Comparison of ENCODE assay signal across 9 cellular contexts in the genomic region with DNA sequence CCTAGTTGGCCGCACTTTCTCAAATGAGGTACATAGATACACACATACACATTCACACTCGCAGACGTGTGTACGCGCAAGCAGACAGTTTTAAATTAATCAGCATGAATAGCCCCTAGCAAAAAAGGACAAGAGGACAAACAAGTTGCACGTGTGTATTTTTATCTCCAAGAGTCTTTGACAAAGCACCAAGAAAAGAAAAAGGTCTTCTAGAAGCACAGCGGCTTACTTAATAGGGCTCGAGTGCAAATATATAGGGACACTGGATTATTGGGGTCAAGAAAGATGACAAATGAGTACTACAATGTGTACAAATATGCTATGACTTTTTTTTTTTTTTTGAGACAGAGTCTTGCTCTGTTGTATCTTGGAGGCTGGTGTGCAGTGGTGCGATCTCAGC. TPM values are rescaled to one million over a fixed set of nuclear protein-coding genes. Genes with fewer than 3 reads are reported as not detected.
A peak's percentile ranks its signal among the peaks of the same experiment; 100 is the strongest.
DNase-seq lines count a peak whose midpoint lies in the region; ATAC-seq, FAIRE-seq and TF ChIP-seq lines count a peak whose summit lies in the region.
"Had no signal": no experiment of that assay in that cellular context is flagged by ENCODE, and none has a peak within 500 bp of the region (broad histone marks: within the 10 kb centered on the region; RNA-seq: fewer than 3 reads in every experiment).

No MANE protein-coding gene starts in this region.

- DNase-seq in D721Med (ENCODE audit: insufficient read length, low spot score) (no peak), choroid plexus epithelial cell (ENCODE audit: low read depth) (no peak), trophoblast cell (no peak), GM20000 (ENCODE audit: low spot score) (no peak), SKM-1 (lab: John Stamatoyannopoulos, UW; ENCODE audit: unreplicated experiment) (no peak), SJCRH30 (no peak)
- DNase-seq: NCI-H2029 had no signal

- 0 out of 2 replicates have a peak, but pooled peaks cover 6% of the 10 kb centered on the region for H4K20me1 ChIP-seq in KMS-11 (ENCODE audit: insufficient read depth)

- no peak overlapping the region for H2BK5ac ChIP-seq in trophoblast cell (ENCODE audit: low read depth, low read length, poor library complexity)

- H3K4me3 ChIP-seq in KMS-11 (IDR thresholded peaks at IDR 0.05; ENCODE audit: insufficient read depth, low read depth, low read length) (no peak overlapping the region), choroid plexus epithelial cell (ENCODE audit: low read depth, low read length) (peak overlapping the region; percentile 60), trophoblast cell (ENCODE audit: low read depth, low read length) (no peak overlapping the region), SJCRH30 (no peak overlapping the region)

- no peak overlapping the region for H3K18ac ChIP-seq in trophoblast cell (ENCODE audit: low read length)

- H3K27me3 ChIP-seq in KMS-11 (ENCODE audit: insufficient read depth, low read depth): no peaks in the 10 kb centered on the region
- peaks cover 13% of the 10 kb centered on the region for H3K27me3 ChIP-seq in trophoblast cell (ENCODE audit: insufficient read depth, low read length)
- no peaks in the 10 kb centered on the region for H3K27me3 ChIP-seq in SJCRH30

- H2BK120ac ChIP-seq in trophoblast cell (ENCODE audit: insufficient read depth, low read length, poor library complexity): no peak overlapping the region

- no peak overlapping the region for H4K12ac ChIP-seq in trophoblast cell (ENCODE audit: low read depth, low read length)

- 0 out of 2 replicates have a peak overlapping the region, but pooled peaks have one; percentile 26 for H3K4me2 ChIP-seq in KMS-11
- H3K4me2 ChIP-seq in trophoblast cell (ENCODE audit: low read length): peak overlapping the region; percentile 90

- H3K4me1 ChIP-seq in KMS-11 (ENCODE audit: low read depth, poor library complexity, severe bottlenecking) (peaks cover 33% of the 10 kb centered on the region), trophoblast cell (ENCODE audit: control insufficient read depth in 1 of 2, insufficient read depth in 2 of 2, low read length in 2 of 2) (peaks cover 10 to 15% of the 10 kb centered on the region in 2 experiments), SJCRH30 (no peaks in the 10 kb centered on the region)

- H4K91ac ChIP-seq in trophoblast cell (ENCODE audit: low read depth, low read length): no peak overlapping the region

- H3K4ac ChIP-seq in trophoblast cell (ENCODE audit: low read depth, low read length): no peak overlapping the region

- H3K9me3 ChIP-seq in trophoblast cell (ENCODE audit: insufficient read depth, low read depth, low read length) (peaks cover 4% of the 10 kb centered on the region), SJCRH30 (replicated peaks) (no peaks in the 10 kb centered on the region)

- H2AK5ac ChIP-seq in trophoblast cell (ENCODE audit: low read length): no peak overlapping the region

- H2BK12ac ChIP-seq in trophoblast cell (ENCODE audit: low read length): no peak overlapping the region

- no peak overlapping the region; the same call in 1 of the 2 replicates for H2AFZ ChIP-seq in KMS-11 (ENCODE audit: low read depth)
- no peak overlapping the region for H2AFZ ChIP-seq in trophoblast cell (ENCODE audit: insufficient read depth, low read length, poor library complexity)

- ATAC-seq in HG03280 (IDR thresholded peaks at IDR 0.05; ENCODE audit: unreplicated experiment): no peak

- no peak overlapping the region for H3K23ac ChIP-seq in trophoblast cell (ENCODE audit: low read length)

- H3K14ac ChIP-seq in trophoblast cell (ENCODE audit: low read length): no peak overlapping the region

- peaks cover 4% of the 10 kb centered on the region for H3K79me1 ChIP-seq in trophoblast cell (ENCODE audit: low read length)

- H3K36me3 ChIP-seq in KMS-11 (ENCODE audit: insufficient read depth): no peaks in the 10 kb centered on the region
- H3K36me3 ChIP-seq in trophoblast cell (ENCODE audit: control insufficient read depth in 1 of 2, insufficient read depth in 2 of 2, low read length in 2 of 2): no peaks in the 10 kb centered on the region
- no peaks in the 10 kb centered on the region for H3K36me3 ChIP-seq in SJCRH30

- peak; percentile 92 for FAIRE-seq in D721Med (lab: Jason Lieb, UNC)

- no CpG with 5 or more reads among the region's 9 CpGs for WGBS in trophoblast cell (ENCODE audit: extremely low coverage, insufficient coverage, insufficient read length)

- TF ChIP-seq CTCF in D721Med (IDR thresholded peaks at IDR 0.05; ENCODE audit: insufficient read depth, missing control alignments): no peak
- no peak for TF ChIP-seq CTCF in KMS-11 (conservative IDR thresholded peaks at IDR 0.05; ENCODE audit: low read depth, low read length)
- TF ChIP-seq CTCF in choroid plexus epithelial cell (conservative IDR thresholded peaks at IDR 0.05; ENCODE audit: low read depth, low read length): no peak
- no peak for TF ChIP-seq CTCF in GM20000 (IDR thresholded peaks at IDR 0.05; ENCODE audit: extremely low read depth, missing control alignments)

- H3K9ac ChIP-seq in KMS-11 (no peak overlapping the region), trophoblast cell (ENCODE audit: low read length) (no peak overlapping the region)

- H3K27ac ChIP-seq in KMS-11: no peak overlapping the region
- no peak overlapping the region for H3K27ac ChIP-seq in trophoblast cell (ENCODE audit: low read depth, low read length)
- H3K27ac ChIP-seq in SJCRH30: no peak overlapping the region

- H4K8ac ChIP-seq in trophoblast cell (ENCODE audit: low read depth, low read length): no peak overlapping the region

- peaks cover 31% of the 10 kb centered on the region for H3K79me2 ChIP-seq in KMS-11 (ENCODE audit: insufficient read depth, low read depth)
- H3K79me2 ChIP-seq in trophoblast cell (ENCODE audit: control insufficient read depth, insufficient read depth, low read length, poor library complexity): no peaks in the 10 kb centered on the region

RNA-seq across cellular contexts. Expression of gene BCL2, which starts 1.7 kb away (rescaled TPM):
- 5.8 and 6.5 TPM in 2 replicates for polyA plus RNA-seq in trophoblast cell (2013)
- total RNA-seq in SJCRH30 (2014; rRNA removed; shearing (Covaris generic)): 6.0 and 6.8 TPM in 2 replicates

RNA-seq across cellular contexts. Expression of gene KDSR, which starts 45.7 kb away (rescaled TPM):
- polyA plus RNA-seq in trophoblast cell (2013): 24.9 and 25.3 TPM in 2 replicates
- 13.8 and 15.3 TPM in 2 replicates for total RNA-seq in SJCRH30 (2014; rRNA removed; shearing (Covaris generic))
